In the genomic region with DNA sequence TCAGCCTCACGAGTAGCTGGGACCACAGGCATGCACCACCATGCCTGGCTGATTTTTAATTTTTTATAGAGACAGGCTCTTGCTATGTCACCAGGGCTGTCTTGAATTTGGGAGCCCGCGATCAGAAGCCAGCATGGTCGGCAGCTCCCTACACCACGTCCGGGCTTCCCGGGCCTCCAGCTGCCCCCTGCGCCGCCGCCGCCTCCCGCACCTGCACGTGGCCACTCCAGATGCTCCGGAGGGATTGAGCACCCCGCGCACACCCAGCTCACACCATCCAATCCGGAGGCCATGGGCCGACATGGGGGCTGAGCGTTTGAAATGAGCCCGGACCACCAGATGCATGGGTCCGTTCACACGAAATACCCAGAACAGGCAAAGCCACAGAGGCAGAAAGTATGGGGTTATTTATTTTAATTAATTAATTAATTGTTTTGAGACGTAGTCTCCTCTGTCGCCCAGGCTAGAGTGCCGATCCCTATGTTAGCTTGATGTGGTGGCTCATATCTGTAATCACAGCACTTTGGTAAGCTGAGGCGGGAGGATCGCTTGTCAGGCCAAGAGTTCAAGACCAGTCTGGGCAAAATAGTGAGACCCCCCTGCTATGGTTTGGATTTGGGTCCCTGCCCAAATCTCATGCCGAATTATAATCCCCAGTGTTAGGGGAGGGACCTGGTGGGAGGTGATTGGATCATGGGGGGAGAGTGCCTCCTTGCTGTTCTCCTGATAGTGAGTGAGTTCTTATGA, we compare ENCODE assay signal across 14 cellular contexts. TPM values are rescaled to one million over a fixed set of nuclear protein-coding genes. Genes with fewer than 3 reads are reported as not detected.
DNase-seq lines count a peak whose midpoint lies in the region; ATAC-seq, FAIRE-seq and TF ChIP-seq lines count a peak whose summit lies in the region.
"Had no signal": no experiment of that assay in that cellular context is flagged by ENCODE, and none has a peak within 500 bp of the region (broad histone marks: within the 10 kb centered on the region; RNA-seq: fewer than 3 reads in every experiment).

No MANE protein-coding gene starts in this region.

- FAIRE-seq in H1 (lab: Jason Lieb, UNC): no peak

- H2BK12ac ChIP-seq in H1 (ENCODE audit: low read depth, low read length): no peak overlapping the region

- no peak overlapping the region for H4K91ac ChIP-seq in H1 (replicated peaks; ENCODE audit: insufficient read length, low read length)

- DNase-seq in GM23338 (ENCODE audit: low spot score): no peak
- DNase-seq in H1 (ENCODE audit: low read depth in 1 of 2, low spot score in 2 of 2): peak in 1 of 2 experiments; percentile 46
- DNase-seq in mucosa of descending colon: peak in 2 of 3 donors; percentile 36 to 55
- DNase-seq in spleen: peak; percentile 76
- no peak for DNase-seq in NCI-H345 treated with DMSO at 0.1 percent for 48 hours (lab: John Stamatoyannopoulos, UW; ENCODE audit: unreplicated experiment)
- DNase-seq in SHP77 (lab: John Stamatoyannopoulos, UW): no peak
- no peak for DNase-seq in T-helper 1 cell
- no peak for DNase-seq in activated CD4-positive, alpha-beta T cell treated with anti-CD3 and anti-CD28 coated beads for 36 hours
- DNase-seq: AML-193, NCI-H1436 treated with DMSO at 0.1 percent for 48 hours, NCI-H524 had no signal

- TF ChIP-seq POLR2A in H1 (IDR thresholded peaks at IDR 0.05; ENCODE audit: control extremely low read depth in 1 of 2, low read depth in 2 of 2, low read length in 2 of 2) (no peak), spleen (IDR thresholded peaks at IDR 0.05) (no peak)

- H3K27me3 ChIP-seq in GM23338 (ENCODE audit: insufficient read depth) (no peaks in the 10 kb centered on the region), H1 (replicated peaks in 1 of 4; ENCODE audit: control insufficient read depth in 3 of 4, extremely low read depth in 1 of 4, insufficient read depth in 3 of 4, low read length in 3 of 4) (no peaks in the 10 kb centered on the region), spleen (replicated peaks in 1 of 7) (no peaks in the 10 kb centered on the region)

- no peaks in the 10 kb centered on the region for H3K4me1 Mint-ChIP-seq in GM23338
- no peaks in the 10 kb centered on the region for H3K4me1 Mint-ChIP-seq in activated CD4-positive, alpha-beta T cell treated with anti-CD3 and anti-CD28 coated beads for 36 hours

- H2AFZ ChIP-seq in GM23338 (peak overlapping the region; percentile 52), H1 (ENCODE audit: low read length) (no peak overlapping the region)

- no peak overlapping the region for H3K4me3 Mint-ChIP-seq in GM23338
- H3K4me3 Mint-ChIP-seq in activated CD4-positive, alpha-beta T cell treated with anti-CD3 and anti-CD28 coated beads for 36 hours: no peak overlapping the region

- H3K18ac ChIP-seq in H1 (ENCODE audit: extremely low read depth, low read length): no peak overlapping the region

- no peak for TF ChIP-seq EP300 in H1 (IDR thresholded peaks at IDR 0.05; ENCODE audit: borderline replicate concordance in 1 of 2, low read depth in 2 of 2, low read length in 2 of 2)

- H3K27me3 Mint-ChIP-seq in GM23338 (ENCODE audit: insufficient read depth, low read depth, poor library complexity): peaks cover 7% of the 10 kb centered on the region
- H3K27me3 Mint-ChIP-seq in activated CD4-positive, alpha-beta T cell treated with anti-CD3 and anti-CD28 coated beads for 36 hours: no peaks in the 10 kb centered on the region

- TF ChIP-seq RAD21 in H1 (IDR thresholded peaks at IDR 0.05 in 1 of 2, conservative IDR thresholded peaks at IDR 0.05 in 1 of 2; ENCODE audit: low read depth in 2 of 2, low read length in 2 of 2): no peak

- H3K36me3 ChIP-seq in GM23338 (ENCODE audit: insufficient read depth): no peaks in the 10 kb centered on the region
- no peaks in the 10 kb centered on the region for H3K36me3 ChIP-seq in H1 (ENCODE audit: control insufficient read depth in 2 of 4, insufficient read depth in 4 of 4, low read length in 3 of 4)
- H3K36me3 ChIP-seq in mucosa of descending colon (ENCODE audit: low read depth): no peaks in the 10 kb centered on the region
- H3K36me3 ChIP-seq in spleen: no peaks in the 10 kb centered on the region

- no peak overlapping the region for H3K56ac ChIP-seq in H1 (replicated peaks; ENCODE audit: insufficient read length, low read depth, low read length)

- H2BK20ac ChIP-seq in H1 (ENCODE audit: low read length): no peak overlapping the region

- H2BK15ac ChIP-seq in H1 (ENCODE audit: low read length): no peak overlapping the region

- no peak overlapping the region for H3K27ac Mint-ChIP-seq in GM23338
- H3K27ac Mint-ChIP-seq in activated CD4-positive, alpha-beta T cell treated with anti-CD3 and anti-CD28 coated beads for 36 hours: no peak overlapping the region

- H3K23me2 ChIP-seq in H1 (ENCODE audit: low read depth, low read length): no peaks in the 10 kb centered on the region

- H3K79me2 ChIP-seq in GM23338 (replicated peaks; ENCODE audit: insufficient read depth) (no peaks in the 10 kb centered on the region), H1 (ENCODE audit: control insufficient read depth in 1 of 2, insufficient read depth in 2 of 2, low read length in 2 of 2) (no peaks in the 10 kb centered on the region)

- no peak overlapping the region for H3K4ac ChIP-seq in H1 (replicated peaks; ENCODE audit: insufficient read length, low read depth, low read length)

- no peaks in the 10 kb centered on the region for H3F3A ChIP-seq in GM23338 (replicated peaks; ENCODE audit: low read depth)

- no peak overlapping the region for H2BK120ac ChIP-seq in H1 (replicated peaks; ENCODE audit: low read depth, low read length)

- POLR2A ChIA-PET in H1 (lab: Charles Lee; ENCODE audit: partially characterized antibody): no interaction called here
- POLR2A ChIA-PET in activated CD4-positive, alpha-beta T cell treated with anti-CD3 and anti-CD28 coated beads for 36 hours (lab: Charles Lee): no interaction called here

- H3K4me3 ChIP-seq in GM23338 (no peak overlapping the region), H1 (ENCODE audit: extremely low read depth in 1 of 4, insufficient read depth in 2 of 4, low read depth in 3 of 4, low read length in 4 of 4) (no peak overlapping the region), mucosa of descending colon (no peak overlapping the region), spleen (no peak overlapping the region)
- H3K4me3 ChIP-seq: SK-N-MC had no signal

- H3K23ac ChIP-seq in H1 (ENCODE audit: insufficient read length): no peak overlapping the region

- no peaks in the 10 kb centered on the region for H3K9me3 Mint-ChIP-seq in GM23338
- H3K9me3 Mint-ChIP-seq in activated CD4-positive, alpha-beta T cell treated with anti-CD3 and anti-CD28 coated beads for 36 hours (ENCODE audit: low read depth): no peaks in the 10 kb centered on the region

- H3K9me3 ChIP-seq in H1 (ENCODE audit: insufficient read depth in 2 of 2, low read depth in 1 of 2, low read length in 1 of 2): no peaks in the 10 kb centered on the region
- no peaks in the 10 kb centered on the region for H3K9me3 ChIP-seq in mucosa of descending colon
- H3K9me3 ChIP-seq in spleen: no peaks in the 10 kb centered on the region

- no peak overlapping the region for H3K4me2 ChIP-seq in GM23338
- H3K4me2 ChIP-seq in H1 (ENCODE audit: insufficient read depth in 1 of 2, low read depth in 2 of 2, low read length in 2 of 2): no peak overlapping the region
- H3K4me2 ChIP-seq: KMS-11 had no signal

- H4K8ac ChIP-seq in H1 (ENCODE audit: extremely low read depth, insufficient read depth, low read length): peak overlapping the region; percentile 75; the same call in 1 of the 2 replicates

- CTCF ChIA-PET in H1 (lab: Charles Lee; ENCODE audit: partially characterized antibody): interaction anchor here (0.9 kb wide), 1 partner anchor 724 kb away, joined by 3 read pairs; no protein-coding TSS in a partner anchor
- CTCF ChIA-PET in activated CD4-positive, alpha-beta T cell treated with anti-CD3 and anti-CD28 coated beads for 36 hours (lab: Charles Lee): no interaction called here

- H4K20me1 ChIP-seq in GM23338 (replicated peaks; ENCODE audit: insufficient read depth) (no peaks in the 10 kb centered on the region), H1 (replicated peaks in 1 of 2; ENCODE audit: control insufficient read depth in 1 of 2, insufficient read depth in 2 of 2, low read length in 2 of 2) (peaks cover 0 to 1% of the 10 kb centered on the region in 2 experiments)

- no peak overlapping the region for H2AK5ac ChIP-seq in H1 (ENCODE audit: low read depth, low read length)

- H2BK5ac ChIP-seq in H1 (ENCODE audit: low read depth, low read length): no peak overlapping the region

- H3K27ac ChIP-seq in GM23338 (ENCODE audit: low read depth): no peak overlapping the region
- H3K27ac ChIP-seq in H1 (ENCODE audit: low read depth, low read length): no peak overlapping the region
- H3K27ac ChIP-seq in spleen: no peak overlapping the region
- H3K27ac ChIP-seq: KMS-11, SK-N-MC had no signal

- intact Hi-C loops in mucosa of descending colon (cut with DNase I, micrococcal nuclease): no loop called here
- intact Hi-C loops in spleen (cut with DNase I; ENCODE audit: low total_unique reads): no loop called here
- intact Hi-C loops in activated CD4-positive, alpha-beta T cell treated with anti-CD3 and anti-CD28 coated beads for 36 hours (cut with DNase I, micrococcal nuclease): no loop called here

- H3K4me1 ChIP-seq in GM23338 (ENCODE audit: insufficient read depth) (no peaks in the 10 kb centered on the region), H1 (replicated peaks in 1 of 4; ENCODE audit: control insufficient read depth in 3 of 4, insufficient read depth in 4 of 4, low read length in 3 of 4) (no peaks in the 10 kb centered on the region), mucosa of descending colon (ENCODE audit: low read depth) (peaks cover 10% of the 10 kb centered on the region), spleen (no peaks in the 10 kb centered on the region)

- no peaks in the 10 kb centered on the region for H3K36me3 Mint-ChIP-seq in GM23338 (ENCODE audit: low read depth)
- no peaks in the 10 kb centered on the region for H3K36me3 Mint-ChIP-seq in activated CD4-positive, alpha-beta T cell treated with anti-CD3 and anti-CD28 coated beads for 36 hours (ENCODE audit: low read depth)

- peaks cover 4% of the 10 kb centered on the region; the same call in 1 of the 2 replicates for H3K9me2 ChIP-seq in GM23338 (ENCODE audit: insufficient read depth)

- no peak overlapping the region for H3K9ac ChIP-seq in H1 (replicated peaks in 1 of 4; ENCODE audit: extremely low read depth in 1 of 4, low read depth in 3 of 4, low read length in 3 of 4)
- H3K9ac ChIP-seq: KMS-11 had no signal

- no peaks in the 10 kb centered on the region for H3K79me1 ChIP-seq in H1 (ENCODE audit: low read depth, low read length)

- TF ChIP-seq CTCF in GM23338 (conservative IDR thresholded peaks at IDR 0.05; ENCODE audit: low read depth in 2 of 2) (no peak), H1 (IDR thresholded peaks at IDR 0.05; ENCODE audit: control extremely low read depth in 1 of 3, insufficient read depth in 1 of 3, low read depth in 1 of 3, low read length in 3 of 3) (no peak), mucosa of descending colon (IDR thresholded peaks at IDR 0.05) (no peak), spleen (IDR thresholded peaks at IDR 0.05 in 8 of 11, conservative IDR thresholded peaks at IDR 0.05 in 3 of 11) (no peak)

- ATAC-seq in GM23338 (peak; percentile 22; the same call in 1 of the 3 replicates), mucosa of descending colon (no peak)
- ATAC-seq in activated CD4-positive, alpha-beta T cell treated with anti-CD3 and anti-CD28 coated beads for 36 hours: no peak
- ATAC-seq: Right ventricle myocardium inferior had no signal

- WGBS in H1 (ENCODE audit: extremely low coverage in 1 of 2, insufficient coverage in 1 of 2, insufficient read length in 1 of 2, insufficient replicate concordance in 2 of 2, low coverage in 1 of 2, low lambda C conversion rate in 2 of 2, missing lambda C conversion rate in 1 of 2), 2 experiments: 93% methylated on average over 28 of the region's 28 CpGs; no CpG with 5 or more reads in 1 of the 2 experiments
- 94 to 96% (median 95%) methylated on average over 23 to 28 of the region's 28 CpGs for WGBS in spleen, 5 donors

- no peak overlapping the region for H4K5ac ChIP-seq in H1 (ENCODE audit: insufficient read length, low read depth, low read length)

- H3K14ac ChIP-seq in H1 (ENCODE audit: insufficient read length): no peak overlapping the region

RNA-seq across cellular contexts. Expression of gene PDXDC1, which starts 17.1 kb away (rescaled TPM):
- 86.1 and 91.6 TPM in 2 replicates for total RNA-seq in GM23338 (2014; rRNA removed; shearing (Covaris generic))
- polyA plus RNA-seq in GM23338 (2016; fragmentation: Nextera tagmentation; extraction: Ambion mirVana): 39.0 and 40.0 TPM in 2 replicates
- 118 and 123 TPM in 2 replicates for total RNA-seq in H1 (2021; fragmentation: NEBNext Ultra II Directional; extraction: Animal tissue kit (Norgen Biotek cat#: 25700))
- 46.3 and 56.6 TPM in 2 replicates for polyA plus RNA-seq in H1 (2011; rRNA removed)
- 71.2 TPM for polyA plus RNA-seq in H1 (2011; cell fraction: cytosol; rRNA removed)
- 69.2 TPM for polyA plus RNA-seq in H1 (2011; cell fraction: nucleus; rRNA removed)
- polyA plus RNA-seq in H1 (2012, experiment 1 of 2): 82.7 to 93.1 TPM (median 88.1 TPM) in 4 replicates
- polyA plus RNA-seq in H1 (2012, experiment 2 of 2): 14.1 TPM
- polyA plus RNA-seq in H1 (2013, experiment 1 of 2): 53.2 TPM
- 55.1 TPM for polyA plus RNA-seq in H1 (2013, experiment 2 of 2)
- 115 and 169 TPM in 2 replicates for polyA minus RNA-seq in H1 (2011; rRNA and poly(A)+ RNA removed)
- polyA minus RNA-seq in H1 (2011; cell fraction: cytosol; rRNA and poly(A)+ RNA removed): 43.0 TPM
- 64.1 TPM for polyA minus RNA-seq in H1 (2011; cell fraction: nucleus; rRNA and poly(A)+ RNA removed)
- total RNA-seq in mucosa of descending colon: 100 to 1,000 TPM; 161 to 258 (median 233) TPM
- 10 to 100 TPM; 51.0 to 80.7 (median 72.4) TPM for total RNA-seq in spleen
- 10 to 100 TPM; 17.7 to 29.6 (median 18.6) TPM for polyA plus RNA-seq in spleen
- 10 to 100 TPM; 50.6 to 53.9 TPM for total RNA-seq in activated CD4-positive, alpha-beta T cell treated with anti-CD3 and anti-CD28 coated beads for 36 hours

RNA-seq across cellular contexts. Expression of gene NPIPA1, which starts 20.5 kb away (rescaled TPM):
- 61.4 and 77.4 TPM in 2 replicates for total RNA-seq in GM23338 (2014; rRNA removed; shearing (Covaris generic))
- polyA plus RNA-seq in GM23338 (2016; fragmentation: Nextera tagmentation; extraction: Ambion mirVana) (53.2 and 54.4 TPM in 2 replicates), H1 (2011; rRNA removed) (58.1 and 60.0 TPM in 2 replicates), spleen (10 to 100 TPM; 56.4 to 61.2 (median 58.5) TPM)
- 85.1 and 97.8 TPM in 2 replicates for total RNA-seq in H1 (2021; fragmentation: NEBNext Ultra II Directional; extraction: Animal tissue kit (Norgen Biotek cat#: 25700))
- polyA plus RNA-seq in H1 (2011; cell fraction: cytosol; rRNA removed): 65.3 TPM
- polyA plus RNA-seq in H1 (2011; cell fraction: nucleus; rRNA removed): 399 TPM
- polyA plus RNA-seq in H1 (2012, experiment 1 of 2): 104 to 149 TPM (median 126 TPM) in 4 replicates
- 59.0 TPM for polyA plus RNA-seq in H1 (2012, experiment 2 of 2)
- polyA plus RNA-seq in H1 (2013, experiment 1 of 2): 69.4 TPM
- 64.8 TPM for polyA plus RNA-seq in H1 (2013, experiment 2 of 2)
- 36.0 and 48.5 TPM in 2 replicates for polyA minus RNA-seq in H1 (2011; rRNA and poly(A)+ RNA removed)
- polyA minus RNA-seq in H1 (2011; cell fraction: cytosol; rRNA and poly(A)+ RNA removed): 37.4 TPM
- polyA minus RNA-seq in H1 (2011; cell fraction: nucleus; rRNA and poly(A)+ RNA removed): 101 TPM
- total RNA-seq in mucosa of descending colon (100 to 1,000 TPM in 1 of 3 donors, 10 to 100 TPM in 2; 61.6 to 149 (median 96.3) TPM), spleen (100 to 1,000 TPM in 2 of 7 donors, 10 to 100 TPM in 5; 61.4 to 119 (median 78.2) TPM)
- total RNA-seq in activated CD4-positive, alpha-beta T cell treated with anti-CD3 and anti-CD28 coated beads for 36 hours: 10 to 100 TPM; 90.4 to 99.1 TPM

Comparison
In these comparisons a context has a peak if more than half of its experiments do, and no peak if none do; other contexts are left out.
1. DNase-seq: peak in mucosa of descending colon (2 of 3) and spleen (single experiment); none in GM23338 (single experiment), NCI-H345 treated with DMSO at 0.1 percent for 48 hours (single experiment), SHP77 (0 of 2), T-helper 1 cell (0 of 5) and activated CD4-positive, alpha-beta T cell treated with anti-CD3 and anti-CD28 coated beads for 36 hours (single experiment).